Comparison of ENCODE assay signal across 2 cellular contexts in the genomic region with DNA sequence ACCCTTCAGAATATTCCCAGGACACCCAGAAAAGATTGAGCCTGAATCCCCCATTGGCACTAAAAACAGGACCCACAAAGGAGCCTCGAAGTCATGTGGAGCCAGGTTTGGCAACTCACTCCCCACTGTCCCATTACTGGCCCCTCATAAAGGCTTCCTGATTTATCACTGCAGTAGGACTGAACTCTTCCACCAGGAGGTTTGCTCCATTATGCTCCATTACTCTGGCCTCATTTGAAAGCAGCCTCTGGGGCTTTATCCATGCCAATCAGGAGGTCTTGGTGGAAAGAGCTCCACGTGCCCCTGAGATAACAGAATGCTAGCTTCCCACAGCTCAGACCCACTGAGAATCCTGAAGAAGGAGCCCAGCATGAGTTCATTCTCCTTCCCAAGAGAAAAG.
TF ChIP-seq lines count a peak whose summit lies in the region.

No MANE protein-coding gene starts in this region.

TF ChIP-seq in SK-N-SH, 30 proteins besides CTCF, POLR2A, EP300 and RAD21 (continued from another document):
- TF ChIP-seq, protein P1, sequence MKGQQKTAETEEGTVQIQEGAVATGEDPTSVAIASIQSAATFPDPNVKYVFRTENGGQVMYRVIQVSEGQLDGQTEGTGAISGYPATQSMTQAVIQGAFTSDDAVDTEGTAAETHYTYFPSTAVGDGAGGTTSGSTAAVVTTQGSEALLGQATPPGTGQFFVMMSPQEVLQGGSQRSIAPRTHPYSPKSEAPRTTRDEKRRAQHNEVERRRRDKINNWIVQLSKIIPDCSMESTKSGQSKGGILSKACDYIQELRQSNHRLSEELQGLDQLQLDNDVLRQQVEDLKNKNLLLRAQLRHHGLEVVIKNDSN (IDR thresholded peaks at IDR 0.05; ENCODE audit: borderline replicate concordance, low read depth) = no peak
- no peak for TF ChIP-seq TAF1 (IDR thresholded peaks at IDR 0.05; ENCODE audit: borderline replicate concordance, low read depth, low read length)

TF ChIP-seq in WTC11, 78 proteins besides CTCF, POLR2A, EP300 and RAD21 (continued from another document):
- TF ChIP-seq, protein P2, sequence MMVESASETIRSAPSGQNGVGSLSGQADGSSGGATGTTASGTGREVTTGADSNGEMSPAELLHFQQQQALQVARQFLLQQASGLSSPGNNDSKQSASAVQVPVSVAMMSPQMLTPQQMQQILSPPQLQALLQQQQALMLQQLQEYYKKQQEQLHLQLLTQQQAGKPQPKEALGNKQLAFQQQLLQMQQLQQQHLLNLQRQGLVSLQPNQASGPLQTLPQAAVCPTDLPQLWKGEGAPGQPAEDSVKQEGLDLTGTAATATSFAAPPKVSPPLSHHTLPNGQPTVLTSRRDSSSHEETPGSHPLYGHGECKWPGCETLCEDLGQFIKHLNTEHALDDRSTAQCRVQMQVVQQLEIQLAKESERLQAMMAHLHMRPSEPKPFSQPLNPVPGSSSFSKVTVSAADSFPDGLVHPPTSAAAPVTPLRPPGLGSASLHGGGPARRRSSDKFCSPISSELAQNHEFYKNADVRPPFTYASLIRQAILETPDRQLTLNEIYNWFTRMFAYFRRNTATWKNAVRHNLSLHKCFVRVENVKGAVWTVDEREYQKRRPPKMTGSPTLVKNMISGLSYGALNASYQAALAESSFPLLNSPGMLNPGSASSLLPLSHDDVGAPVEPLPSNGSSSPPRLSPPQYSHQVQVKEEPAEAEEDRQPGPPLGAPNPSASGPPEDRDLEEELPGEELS (CRISPR knock-in tag; IDR thresholded peaks at IDR 0.05) = no peak
- TF ChIP-seq MXD4 (CRISPR knock-in tag; IDR thresholded peaks at IDR 0.05; ENCODE audit: borderline replicate concordance) = no peak
- no peak for TF ChIP-seq IRF2 (CRISPR knock-in tag; IDR thresholded peaks at IDR 0.05; ENCODE audit: borderline replicate concordance, low read depth)
- TF ChIP-seq, protein P3, sequence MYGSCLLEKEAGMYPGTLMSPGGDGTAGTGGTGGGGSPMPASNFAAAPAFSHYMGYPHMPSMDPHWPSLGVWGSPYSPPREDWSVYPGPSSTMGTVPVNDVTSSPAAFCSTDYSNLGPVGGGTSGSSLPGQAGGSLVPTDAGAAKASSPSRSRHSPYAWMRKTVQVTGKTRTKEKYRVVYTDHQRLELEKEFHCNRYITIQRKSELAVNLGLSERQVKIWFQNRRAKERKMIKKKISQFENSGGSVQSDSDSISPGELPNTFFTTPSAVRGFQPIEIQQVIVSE (CRISPR knock-in tag; IDR thresholded peaks at IDR 0.05; ENCODE audit: borderline replicate concordance) = no peak
- no peak for TF ChIP-seq CREM (CRISPR knock-in tag; IDR thresholded peaks at IDR 0.05)
- TF ChIP-seq, protein P4, sequence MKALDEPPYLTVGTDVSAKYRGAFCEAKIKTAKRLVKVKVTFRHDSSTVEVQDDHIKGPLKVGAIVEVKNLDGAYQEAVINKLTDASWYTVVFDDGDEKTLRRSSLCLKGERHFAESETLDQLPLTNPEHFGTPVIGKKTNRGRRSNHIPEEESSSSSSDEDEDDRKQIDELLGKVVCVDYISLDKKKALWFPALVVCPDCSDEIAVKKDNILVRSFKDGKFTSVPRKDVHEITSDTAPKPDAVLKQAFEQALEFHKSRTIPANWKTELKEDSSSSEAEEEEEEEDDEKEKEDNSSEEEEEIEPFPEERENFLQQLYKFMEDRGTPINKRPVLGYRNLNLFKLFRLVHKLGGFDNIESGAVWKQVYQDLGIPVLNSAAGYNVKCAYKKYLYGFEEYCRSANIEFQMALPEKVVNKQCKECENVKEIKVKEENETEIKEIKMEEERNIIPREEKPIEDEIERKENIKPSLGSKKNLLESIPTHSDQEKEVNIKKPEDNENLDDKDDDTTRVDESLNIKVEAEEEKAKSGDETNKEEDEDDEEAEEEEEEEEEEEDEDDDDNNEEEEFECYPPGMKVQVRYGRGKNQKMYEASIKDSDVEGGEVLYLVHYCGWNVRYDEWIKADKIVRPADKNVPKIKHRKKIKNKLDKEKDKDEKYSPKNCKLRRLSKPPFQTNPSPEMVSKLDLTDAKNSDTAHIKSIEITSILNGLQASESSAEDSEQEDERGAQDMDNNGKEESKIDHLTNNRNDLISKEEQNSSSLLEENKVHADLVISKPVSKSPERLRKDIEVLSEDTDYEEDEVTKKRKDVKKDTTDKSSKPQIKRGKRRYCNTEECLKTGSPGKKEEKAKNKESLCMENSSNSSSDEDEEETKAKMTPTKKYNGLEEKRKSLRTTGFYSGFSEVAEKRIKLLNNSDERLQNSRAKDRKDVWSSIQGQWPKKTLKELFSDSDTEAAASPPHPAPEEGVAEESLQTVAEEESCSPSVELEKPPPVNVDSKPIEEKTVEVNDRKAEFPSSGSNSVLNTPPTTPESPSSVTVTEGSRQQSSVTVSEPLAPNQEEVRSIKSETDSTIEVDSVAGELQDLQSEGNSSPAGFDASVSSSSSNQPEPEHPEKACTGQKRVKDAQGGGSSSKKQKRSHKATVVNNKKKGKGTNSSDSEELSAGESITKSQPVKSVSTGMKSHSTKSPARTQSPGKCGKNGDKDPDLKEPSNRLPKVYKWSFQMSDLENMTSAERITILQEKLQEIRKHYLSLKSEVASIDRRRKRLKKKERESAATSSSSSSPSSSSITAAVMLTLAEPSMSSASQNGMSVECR (CRISPR knock-in tag; IDR thresholded peaks at IDR 0.05; ENCODE audit: borderline replicate concordance) = no peak
- TF ChIP-seq OVOL2 (CRISPR knock-in tag; IDR thresholded peaks at IDR 0.05; ENCODE audit: borderline replicate concordance) = no peak
- TF ChIP-seq, protein P5, sequence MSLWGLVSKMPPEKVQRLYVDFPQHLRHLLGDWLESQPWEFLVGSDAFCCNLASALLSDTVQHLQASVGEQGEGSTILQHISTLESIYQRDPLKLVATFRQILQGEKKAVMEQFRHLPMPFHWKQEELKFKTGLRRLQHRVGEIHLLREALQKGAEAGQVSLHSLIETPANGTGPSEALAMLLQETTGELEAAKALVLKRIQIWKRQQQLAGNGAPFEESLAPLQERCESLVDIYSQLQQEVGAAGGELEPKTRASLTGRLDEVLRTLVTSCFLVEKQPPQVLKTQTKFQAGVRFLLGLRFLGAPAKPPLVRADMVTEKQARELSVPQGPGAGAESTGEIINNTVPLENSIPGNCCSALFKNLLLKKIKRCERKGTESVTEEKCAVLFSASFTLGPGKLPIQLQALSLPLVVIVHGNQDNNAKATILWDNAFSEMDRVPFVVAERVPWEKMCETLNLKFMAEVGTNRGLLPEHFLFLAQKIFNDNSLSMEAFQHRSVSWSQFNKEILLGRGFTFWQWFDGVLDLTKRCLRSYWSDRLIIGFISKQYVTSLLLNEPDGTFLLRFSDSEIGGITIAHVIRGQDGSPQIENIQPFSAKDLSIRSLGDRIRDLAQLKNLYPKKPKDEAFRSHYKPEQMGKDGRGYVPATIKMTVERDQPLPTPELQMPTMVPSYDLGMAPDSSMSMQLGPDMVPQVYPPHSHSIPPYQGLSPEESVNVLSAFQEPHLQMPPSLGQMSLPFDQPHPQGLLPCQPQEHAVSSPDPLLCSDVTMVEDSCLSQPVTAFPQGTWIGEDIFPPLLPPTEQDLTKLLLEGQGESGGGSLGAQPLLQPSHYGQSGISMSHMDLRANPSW (CRISPR knock-in tag; conservative IDR thresholded peaks at IDR 0.05; ENCODE audit: low read depth) = no peak
TF ChIP-seq in WTC11: peak in this region for 0.
